Comparison of ENCODE assay signal across 8 cellular contexts in the genomic region with DNA sequence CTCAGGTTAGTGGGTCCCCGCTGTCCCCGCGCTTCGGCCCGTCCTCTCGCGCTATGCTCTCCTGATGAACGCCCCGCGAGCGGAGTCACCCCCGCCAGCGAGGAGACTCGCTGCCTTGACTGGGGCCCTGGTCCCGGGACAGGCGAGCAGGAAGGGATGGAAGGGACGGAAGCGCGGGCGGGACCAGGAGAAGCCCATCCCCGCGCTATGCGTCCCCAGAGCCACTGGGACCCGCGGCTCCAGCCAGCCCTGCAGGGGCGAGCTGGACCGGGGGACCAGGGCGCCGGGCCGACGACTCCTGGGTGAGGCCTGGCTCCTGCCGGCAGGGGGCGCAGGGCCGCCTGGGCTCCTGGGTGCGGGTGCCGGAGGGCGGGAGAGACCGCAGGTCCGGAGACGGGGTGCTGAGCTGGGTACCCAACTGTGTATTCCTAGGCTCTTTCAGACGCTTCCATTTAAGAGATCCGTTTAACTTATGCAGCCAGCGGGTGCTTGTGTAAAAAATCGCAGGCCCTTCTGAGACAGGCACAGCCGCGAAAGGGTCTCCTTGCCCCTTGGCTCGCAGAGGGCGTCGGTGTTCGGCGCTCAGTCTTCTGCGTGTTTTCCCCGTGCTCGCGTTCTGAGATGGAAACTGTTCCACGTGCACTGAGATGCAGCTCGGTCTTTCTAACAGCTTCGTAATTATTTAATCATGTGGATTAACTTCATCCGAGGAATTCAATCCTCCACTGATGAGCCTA. TPM values are rescaled to one million over a fixed set of nuclear protein-coding genes. Genes with fewer than 3 reads are reported as not detected.
A peak's percentile ranks its signal among the peaks of the same experiment; 100 is the strongest.
DNase-seq lines count a peak whose midpoint lies in the region; ATAC-seq lines count a peak whose summit lies in the region.

No MANE protein-coding gene starts in this region.

- DNase-seq in NOMO-1 (lab: John Stamatoyannopoulos, UW; ENCODE audit: unreplicated experiment in 2 of 2) (peak; percentile 21 to 45), NOMO-1 treated with dmso at 0.1 percent for 144 hours (lab: John Stamatoyannopoulos, UW; ENCODE audit: unreplicated experiment) (no peak), NCI-H510A (lab: John Stamatoyannopoulos, UW) (peak; percentile 68), mesenteric fat pad (ENCODE audit: low spot score) (peak; percentile 94)
- peak; percentile 53 for DNase-seq in activated CD8-positive, alpha-beta memory T cell treated with anti-CD3 and anti-CD28 coated beads, Interleukin-2, amount 50 U/mL, for 24 hours (ENCODE audit: extremely low read depth)
- peak; percentile 66 for DNase-seq in stimulated activated CD8-positive, alpha-beta memory T cell treated with anti-CD3 and anti-CD28 coated beads, Interleukin-12 subunit alpha, Interleukin-12 subunit beta, amount 100 ng/mL, for 4 hours (ENCODE audit: low read depth)

- no peaks in the 10 kb centered on the region for H3K36me3 ChIP-seq in endocrine pancreas (ENCODE audit: control insufficient read depth, insufficient read depth, low read length)

- H3K27me3 ChIP-seq in endocrine pancreas (ENCODE audit: control insufficient read depth, insufficient read depth, low read length): no peaks in the 10 kb centered on the region

- H3K9me3 ChIP-seq in endocrine pancreas (ENCODE audit: control insufficient read depth, low read length): no peaks in the 10 kb centered on the region

- peak overlapping the region; percentile 60 for H3K9ac ChIP-seq in endocrine pancreas (ENCODE audit: control insufficient read depth, insufficient read depth, low read length)

- no peaks in the 10 kb centered on the region for H3K4me1 ChIP-seq in endocrine pancreas (ENCODE audit: control insufficient read depth, insufficient read depth, low read length)

- H3K4me3 ChIP-seq in endocrine pancreas (ENCODE audit: control insufficient read depth, insufficient read depth, low read length): peak overlapping the region; percentile 59

- peak; percentile 81 for ATAC-seq in HG02970 (IDR thresholded peaks at IDR 0.05; ENCODE audit: low FRiP score, unreplicated experiment)

RNA-seq across cellular contexts. Expression of a gene that starts 0.6 kb away (rescaled TPM):
- 2.2 TPM for total RNA-seq in mesenteric fat pad

RNA-seq across cellular contexts. Expression of a gene that starts 6.1 kb away (rescaled TPM):
- total RNA-seq in mesenteric fat pad: 8.8 TPM

RNA-seq across cellular contexts. Expression of a gene that starts 6.2 kb away (rescaled TPM):
- 11.5 TPM for total RNA-seq in mesenteric fat pad

RNA-seq across cellular contexts. Expression of a gene that starts 24.2 kb away (rescaled TPM):
- total RNA-seq in mesenteric fat pad: 1.5 TPM
